Comparison of ENCODE assay signal across 1 cellular context in genomic region chr3:10248184-10248983, GRCh38.
A peak's percentile ranks its signal among the peaks of the same experiment; 100 is the strongest.
TF ChIP-seq lines count a peak whose summit lies in the region.

A gene with protein sequence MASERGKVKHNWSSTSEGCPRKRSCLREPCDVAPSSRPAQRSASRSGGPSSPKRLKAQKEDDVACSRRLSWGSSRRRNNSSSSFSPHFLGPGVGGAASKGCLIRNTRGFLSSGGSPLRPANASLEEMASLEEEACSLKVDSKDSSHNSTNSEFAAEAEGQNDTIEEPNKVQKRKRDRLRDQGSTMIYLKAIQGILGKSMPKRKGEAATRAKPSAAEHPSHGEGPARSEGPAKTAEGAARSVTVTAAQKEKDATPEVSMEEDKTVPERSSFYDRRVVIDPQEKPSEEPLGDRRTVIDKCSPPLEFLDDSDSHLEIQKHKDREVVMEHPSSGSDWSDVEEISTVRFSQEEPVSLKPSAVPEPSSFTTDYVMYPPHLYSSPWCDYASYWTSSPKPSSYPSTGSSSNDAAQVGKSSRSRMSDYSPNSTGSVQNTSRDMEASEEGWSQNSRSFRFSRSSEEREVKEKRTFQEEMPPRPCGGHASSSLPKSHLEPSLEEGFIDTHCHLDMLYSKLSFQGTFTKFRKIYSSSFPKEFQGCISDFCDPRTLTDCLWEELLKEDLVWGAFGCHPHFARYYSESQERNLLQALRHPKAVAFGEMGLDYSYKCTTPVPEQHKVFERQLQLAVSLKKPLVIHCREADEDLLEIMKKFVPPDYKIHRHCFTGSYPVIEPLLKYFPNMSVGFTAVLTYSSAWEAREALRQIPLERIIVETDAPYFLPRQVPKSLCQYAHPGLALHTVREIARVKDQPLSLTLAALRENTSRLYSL (plus strand): TSS chr3:10248459. CDS start chr3:10249201, 742 bp downstream.

TF ChIP-seq in HepG2, 621 proteins besides CTCF, POLR2A, EP300 and RAD21 (continued from another document and continues in another):
- TF ChIP-seq, protein P1, sequence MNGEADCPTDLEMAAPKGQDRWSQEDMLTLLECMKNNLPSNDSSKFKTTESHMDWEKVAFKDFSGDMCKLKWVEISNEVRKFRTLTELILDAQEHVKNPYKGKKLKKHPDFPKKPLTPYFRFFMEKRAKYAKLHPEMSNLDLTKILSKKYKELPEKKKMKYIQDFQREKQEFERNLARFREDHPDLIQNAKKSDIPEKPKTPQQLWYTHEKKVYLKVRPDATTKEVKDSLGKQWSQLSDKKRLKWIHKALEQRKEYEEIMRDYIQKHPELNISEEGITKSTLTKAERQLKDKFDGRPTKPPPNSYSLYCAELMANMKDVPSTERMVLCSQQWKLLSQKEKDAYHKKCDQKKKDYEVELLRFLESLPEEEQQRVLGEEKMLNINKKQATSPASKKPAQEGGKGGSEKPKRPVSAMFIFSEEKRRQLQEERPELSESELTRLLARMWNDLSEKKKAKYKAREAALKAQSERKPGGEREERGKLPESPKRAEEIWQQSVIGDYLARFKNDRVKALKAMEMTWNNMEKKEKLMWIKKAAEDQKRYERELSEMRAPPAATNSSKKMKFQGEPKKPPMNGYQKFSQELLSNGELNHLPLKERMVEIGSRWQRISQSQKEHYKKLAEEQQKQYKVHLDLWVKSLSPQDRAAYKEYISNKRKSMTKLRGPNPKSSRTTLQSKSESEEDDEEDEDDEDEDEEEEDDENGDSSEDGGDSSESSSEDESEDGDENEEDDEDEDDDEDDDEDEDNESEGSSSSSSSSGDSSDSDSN (CRISPR knock-in tag; IDR thresholded peaks at IDR 0.05), result peak; percentile 78; the same call in 1 of the 2 replicates
- TF ChIP-seq DNMT3B (CRISPR knock-in tag; conservative IDR thresholded peaks at IDR 0.05) (no peak), ZNF607 (CRISPR knock-in tag; IDR thresholded peaks at IDR 0.05; ENCODE audit: borderline replicate concordance) (peak; percentile 94), RBM39 (IDR thresholded peaks at IDR 0.05; ENCODE audit: low read depth, low read length, poor library complexity, severe bottlenecking) (peak; percentile 40), IRX3 (CRISPR knock-in tag; IDR thresholded peaks at IDR 0.05; ENCODE audit: borderline replicate concordance, low read depth) (peak; percentile 64; the same call in 1 of the 2 replicates), SMARCC2 (IDR thresholded peaks at IDR 0.05) (no peak), ONECUT2 (CRISPR knock-in tag; IDR thresholded peaks at IDR 0.05) (no peak), PRPF4 (IDR thresholded peaks at IDR 0.05; ENCODE audit: low read depth, low read length, poor library complexity, severe bottlenecking) (no peak), STAT5B (CRISPR knock-in tag; IDR thresholded peaks at IDR 0.05) (no peak), NR0B2 (CRISPR knock-in tag; IDR thresholded peaks at IDR 0.05) (no peak; the same call in 1 of the 2 replicates), ZNF672 (CRISPR knock-in tag; IDR thresholded peaks at IDR 0.05) (no peak), ZNF263 (CRISPR knock-in tag; IDR thresholded peaks at IDR 0.05) (peak; percentile 63; the same call in 1 of the 2 replicates), GABPB1 (CRISPR knock-in tag; IDR thresholded peaks at IDR 0.05) (peak; percentile 85), ZMAT3 (CRISPR knock-in tag; conservative IDR thresholded peaks at IDR 0.05) (no peak; the same call in 1 of the 2 replicates), RNF2 (conservative IDR thresholded peaks at IDR 0.05; ENCODE audit: low read depth) (peak; percentile 32; the same call in 1 of the 2 replicates), MTERF4 (CRISPR knock-in tag; IDR thresholded peaks at IDR 0.05) (no peak), ZNF644 (CRISPR knock-in tag; IDR thresholded peaks at IDR 0.05; ENCODE audit: low read depth) (0 out of 2 replicates have a peak, but pooled peaks have one; percentile 22), GABPA (IDR thresholded peaks at IDR 0.05; ENCODE audit: low read depth, low read length) (0 out of 2 replicates have a peak, but pooled peaks have one; percentile 21), GABPA (CRISPR knock-in tag; IDR thresholded peaks at IDR 0.05; ENCODE audit: low read depth) (peak; percentile 55; the same call in 1 of the 2 replicates), CREB3 (CRISPR knock-in tag; IDR thresholded peaks at IDR 0.05) (no peak), ZNF292 (CRISPR knock-in tag; IDR thresholded peaks at IDR 0.05; ENCODE audit: borderline replicate concordance, low read depth) (peak; percentile 81; the same call in 1 of the 2 replicates), ZNF800 (CRISPR knock-in tag; IDR thresholded peaks at IDR 0.05) (0 out of 2 replicates have a peak, but pooled peaks have one; percentile 31), FOXA3 (CRISPR knock-in tag; IDR thresholded peaks at IDR 0.05) (no peak), SP5 (CRISPR knock-in tag; IDR thresholded peaks at IDR 0.05; ENCODE audit: borderline replicate concordance, low read depth) (peak; percentile 89), ZNF749 (CRISPR knock-in tag; IDR thresholded peaks at IDR 0.05; ENCODE audit: borderline replicate concordance) (peak; percentile 60; the same call in 1 of the 2 replicates), YEATS4 (CRISPR knock-in tag; IDR thresholded peaks at IDR 0.05; ENCODE audit: borderline replicate concordance) (peak; percentile 64; the same call in 1 of the 2 replicates), MTF1 (CRISPR knock-in tag; IDR thresholded peaks at IDR 0.05) (0 out of 2 replicates have a peak, but pooled peaks have one; percentile 64), NFYB (CRISPR knock-in tag; IDR thresholded peaks at IDR 0.05) (peak; percentile 84), ZNF563 (CRISPR knock-in tag; IDR thresholded peaks at IDR 0.05) (no peak; the same call in 1 of the 2 replicates), FOSL2 (CRISPR knock-in tag; IDR thresholded peaks at IDR 0.05) (peak; percentile 30; the same call in 1 of the 2 replicates), ZNF256 (CRISPR knock-in tag; conservative IDR thresholded peaks at IDR 0.05) (0 out of 2 replicates have a peak, but pooled peaks have one; percentile 57), ZKSCAN1 (IDR thresholded peaks at IDR 0.05; ENCODE audit: low read length) (no peak), CBFB (CRISPR knock-in tag; IDR thresholded peaks at IDR 0.05) (peak; percentile 64; the same call in 1 of the 2 replicates), MIXL1 (CRISPR knock-in tag; IDR thresholded peaks at IDR 0.05) (peak; percentile 60; the same call in 1 of the 2 replicates), PITX1 (CRISPR knock-in tag; IDR thresholded peaks at IDR 0.05) (peak; percentile 50; the same call in 1 of the 2 replicates), ZNF556 (CRISPR knock-in tag; IDR thresholded peaks at IDR 0.05; ENCODE audit: borderline replicate concordance) (0 out of 2 replicates have a peak, but pooled peaks have one; percentile 44), KDM2A (CRISPR knock-in tag; IDR thresholded peaks at IDR 0.05; ENCODE audit: borderline replicate concordance, low read depth) (peak; percentile 34; the same call in 1 of the 2 replicates), ZNF570 (CRISPR knock-in tag; IDR thresholded peaks at IDR 0.05; ENCODE audit: borderline replicate concordance) (no peak), ZNF589 (CRISPR knock-in tag; conservative IDR thresholded peaks at IDR 0.05) (0 out of 2 replicates have a peak, but pooled peaks have one; percentile 23)
- TF ChIP-seq, protein P2, sequence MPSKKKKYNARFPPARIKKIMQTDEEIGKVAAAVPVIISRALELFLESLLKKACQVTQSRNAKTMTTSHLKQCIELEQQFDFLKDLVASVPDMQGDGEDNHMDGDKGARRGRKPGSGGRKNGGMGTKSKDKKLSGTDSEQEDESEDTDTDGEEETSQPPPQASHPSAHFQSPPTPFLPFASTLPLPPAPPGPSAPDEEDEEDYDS (CRISPR knock-in tag; IDR thresholded peaks at IDR 0.05), result peak; percentile 80
- TF ChIP-seq, protein P3, sequence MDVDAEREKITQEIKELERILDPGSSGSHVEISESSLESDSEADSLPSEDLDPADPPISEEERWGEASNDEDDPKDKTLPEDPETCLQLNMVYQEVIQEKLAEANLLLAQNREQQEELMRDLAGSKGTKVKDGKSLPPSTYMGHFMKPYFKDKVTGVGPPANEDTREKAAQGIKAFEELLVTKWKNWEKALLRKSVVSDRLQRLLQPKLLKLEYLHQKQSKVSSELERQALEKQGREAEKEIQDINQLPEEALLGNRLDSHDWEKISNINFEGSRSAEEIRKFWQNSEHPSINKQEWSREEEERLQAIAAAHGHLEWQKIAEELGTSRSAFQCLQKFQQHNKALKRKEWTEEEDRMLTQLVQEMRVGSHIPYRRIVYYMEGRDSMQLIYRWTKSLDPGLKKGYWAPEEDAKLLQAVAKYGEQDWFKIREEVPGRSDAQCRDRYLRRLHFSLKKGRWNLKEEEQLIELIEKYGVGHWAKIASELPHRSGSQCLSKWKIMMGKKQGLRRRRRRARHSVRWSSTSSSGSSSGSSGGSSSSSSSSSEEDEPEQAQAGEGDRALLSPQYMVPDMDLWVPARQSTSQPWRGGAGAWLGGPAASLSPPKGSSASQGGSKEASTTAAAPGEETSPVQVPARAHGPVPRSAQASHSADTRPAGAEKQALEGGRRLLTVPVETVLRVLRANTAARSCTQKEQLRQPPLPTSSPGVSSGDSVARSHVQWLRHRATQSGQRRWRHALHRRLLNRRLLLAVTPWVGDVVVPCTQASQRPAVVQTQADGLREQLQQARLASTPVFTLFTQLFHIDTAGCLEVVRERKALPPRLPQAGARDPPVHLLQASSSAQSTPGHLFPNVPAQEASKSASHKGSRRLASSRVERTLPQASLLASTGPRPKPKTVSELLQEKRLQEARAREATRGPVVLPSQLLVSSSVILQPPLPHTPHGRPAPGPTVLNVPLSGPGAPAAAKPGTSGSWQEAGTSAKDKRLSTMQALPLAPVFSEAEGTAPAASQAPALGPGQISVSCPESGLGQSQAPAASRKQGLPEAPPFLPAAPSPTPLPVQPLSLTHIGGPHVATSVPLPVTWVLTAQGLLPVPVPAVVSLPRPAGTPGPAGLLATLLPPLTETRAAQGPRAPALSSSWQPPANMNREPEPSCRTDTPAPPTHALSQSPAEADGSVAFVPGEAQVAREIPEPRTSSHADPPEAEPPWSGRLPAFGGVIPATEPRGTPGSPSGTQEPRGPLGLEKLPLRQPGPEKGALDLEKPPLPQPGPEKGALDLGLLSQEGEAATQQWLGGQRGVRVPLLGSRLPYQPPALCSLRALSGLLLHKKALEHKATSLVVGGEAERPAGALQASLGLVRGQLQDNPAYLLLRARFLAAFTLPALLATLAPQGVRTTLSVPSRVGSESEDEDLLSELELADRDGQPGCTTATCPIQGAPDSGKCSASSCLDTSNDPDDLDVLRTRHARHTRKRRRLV (CRISPR knock-in tag; IDR thresholded peaks at IDR 0.05), result no peak
- TF ChIP-seq, protein P4, sequence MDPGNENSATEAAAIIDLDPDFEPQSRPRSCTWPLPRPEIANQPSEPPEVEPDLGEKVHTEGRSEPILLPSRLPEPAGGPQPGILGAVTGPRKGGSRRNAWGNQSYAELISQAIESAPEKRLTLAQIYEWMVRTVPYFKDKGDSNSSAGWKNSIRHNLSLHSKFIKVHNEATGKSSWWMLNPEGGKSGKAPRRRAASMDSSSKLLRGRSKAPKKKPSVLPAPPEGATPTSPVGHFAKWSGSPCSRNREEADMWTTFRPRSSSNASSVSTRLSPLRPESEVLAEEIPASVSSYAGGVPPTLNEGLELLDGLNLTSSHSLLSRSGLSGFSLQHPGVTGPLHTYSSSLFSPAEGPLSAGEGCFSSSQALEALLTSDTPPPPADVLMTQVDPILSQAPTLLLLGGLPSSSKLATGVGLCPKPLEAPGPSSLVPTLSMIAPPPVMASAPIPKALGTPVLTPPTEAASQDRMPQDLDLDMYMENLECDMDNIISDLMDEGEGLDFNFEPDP (CRISPR knock-in tag; conservative IDR thresholded peaks at IDR 0.05), result no peak
- TF ChIP-seq, protein P5, sequence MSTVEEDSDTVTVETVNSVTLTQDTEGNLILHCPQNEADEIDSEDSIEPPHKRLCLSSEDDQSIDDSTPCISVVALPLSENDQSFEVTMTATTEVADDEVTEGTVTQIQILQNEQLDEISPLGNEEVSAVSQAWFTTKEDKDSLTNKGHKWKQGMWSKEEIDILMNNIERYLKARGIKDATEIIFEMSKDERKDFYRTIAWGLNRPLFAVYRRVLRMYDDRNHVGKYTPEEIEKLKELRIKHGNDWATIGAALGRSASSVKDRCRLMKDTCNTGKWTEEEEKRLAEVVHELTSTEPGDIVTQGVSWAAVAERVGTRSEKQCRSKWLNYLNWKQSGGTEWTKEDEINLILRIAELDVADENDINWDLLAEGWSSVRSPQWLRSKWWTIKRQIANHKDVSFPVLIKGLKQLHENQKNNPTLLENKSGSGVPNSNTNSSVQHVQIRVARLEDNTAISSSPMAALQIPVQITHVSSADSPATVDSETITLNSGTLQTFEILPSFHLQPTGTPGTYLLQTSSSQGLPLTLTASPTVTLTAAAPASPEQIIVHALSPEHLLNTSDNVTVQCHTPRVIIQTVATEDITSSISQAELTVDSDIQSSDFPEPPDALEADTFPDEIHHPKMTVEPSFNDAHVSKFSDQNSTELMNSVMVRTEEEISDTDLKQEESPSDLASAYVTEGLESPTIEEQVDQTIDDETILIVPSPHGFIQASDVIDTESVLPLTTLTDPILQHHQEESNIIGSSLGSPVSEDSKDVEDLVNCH (CRISPR knock-in tag; IDR thresholded peaks at IDR 0.05), result no peak
